8 cellular contexts compared by ENCODE assay signal in the genomic region with DNA sequence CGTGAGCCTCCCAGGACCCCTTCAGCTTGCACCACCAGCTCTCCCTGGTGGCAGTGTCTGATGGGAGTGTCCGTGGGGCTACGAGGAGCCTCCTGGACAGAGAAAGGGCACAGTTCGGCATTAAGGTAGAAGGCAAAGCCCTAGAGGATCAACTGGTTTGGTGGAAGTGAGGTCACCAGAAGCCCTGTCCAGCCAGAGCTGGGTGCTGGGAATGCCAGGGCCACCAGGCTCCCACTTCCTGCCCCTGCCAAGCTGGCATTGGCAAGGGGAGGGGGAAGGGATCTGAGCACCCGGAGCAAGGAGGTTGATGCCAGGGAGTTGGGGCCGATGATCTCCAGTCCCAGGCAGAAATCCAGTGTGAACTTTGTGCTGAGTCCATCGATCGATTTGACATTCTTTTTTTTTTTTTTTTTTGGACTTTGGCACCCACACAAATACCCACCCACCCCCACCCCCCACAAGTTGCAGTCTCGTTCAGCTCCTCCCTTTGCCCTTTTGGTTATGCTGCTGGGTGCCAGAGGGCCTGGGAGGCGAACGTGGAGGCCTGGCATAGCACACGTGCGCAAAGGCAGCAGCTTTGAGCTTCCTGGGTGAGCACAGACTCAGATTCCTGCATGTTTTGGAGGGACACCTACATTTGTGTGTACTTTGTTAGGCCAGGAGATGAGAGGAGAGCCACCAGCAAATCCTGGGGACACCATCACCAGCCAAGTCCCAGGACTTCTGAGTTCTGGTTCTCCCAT. TPM values are rescaled to one million over a fixed set of nuclear protein-coding genes. Genes with fewer than 3 reads are reported as not detected.
A peak's percentile ranks its signal among the peaks of the same experiment; 100 is the strongest.
DNase-seq lines count a peak whose midpoint lies in the region; ATAC-seq and TF ChIP-seq lines count a peak whose summit lies in the region.

No MANE protein-coding gene starts in this region.

- peak overlapping the region; percentile 93 for H3K9ac ChIP-seq in BLaER1

- H3K4me1 Mint-ChIP-seq in natural killer cell: peaks cover 53 to 75% of the 10 kb centered on the region in 2 donors

- H3K27ac Mint-ChIP-seq in natural killer cell: peak overlapping the region; percentile 92 to 93

- no peaks in the 10 kb centered on the region for H3K27me3 Mint-ChIP-seq in natural killer cell (ENCODE audit: low read depth in 2 of 2)

- peaks cover 28% of the 10 kb centered on the region; the same call in 1 of the 2 replicates for H3K27me3 ChIP-seq in BLaER1
- peaks cover 0 to 16% (median 0%) of the 10 kb centered on the region in 45 donors for H3K27me3 ChIP-seq in dorsolateral prefrontal cortex

- H3K9me3 ChIP-seq in BLaER1: no peaks in the 10 kb centered on the region

- TF ChIP-seq CTCF in dorsolateral prefrontal cortex (IDR thresholded peaks at IDR 0.05 in 54 of 56, conservative IDR thresholded peaks at IDR 0.05 in 2 of 56; ENCODE audit: low read depth in 1 of 56, partially characterized antibody in 56 of 56) (peak in 2 of 56 donors; percentile 6 to 15), natural killer cell (IDR thresholded peaks at IDR 0.05) (no peak)

- H3K4me2 ChIP-seq in BLaER1: peak overlapping the region; percentile 100

- H3K4me3 ChIP-seq in BLaER1 (peak overlapping the region; percentile 96), dorsolateral prefrontal cortex (peak overlapping the region; percentile 43 to 99 (median 88))

- H3K4me3 Mint-ChIP-seq in natural killer cell: peak overlapping the region; percentile 99

- no peaks in the 10 kb centered on the region for H3K36me3 Mint-ChIP-seq in natural killer cell

- H3K9me3 Mint-ChIP-seq in natural killer cell: no peaks in the 10 kb centered on the region

- no peak for ATAC-seq in natural killer cell

- peaks cover 70% of the 10 kb centered on the region for H4K20me1 ChIP-seq in BLaER1

- DNase-seq in LHCN-M2 (ENCODE audit: low read depth): peak; percentile 47
- DNase-seq in dorsolateral prefrontal cortex: peak in 3 of 10 donors; percentile 52 to 57 (median 56)
- no peak for DNase-seq in natural killer cell
- DNase-seq in putamen (ENCODE audit: low spot score): no peak
- no peak for DNase-seq in ecto neural progenitor cell (ENCODE audit: low spot score)
- DNase-seq in SKM-1 treated with dmso at 0.1 percent for 144 hours (lab: John Stamatoyannopoulos, UW; ENCODE audit: unreplicated experiment): no peak
- no peak for DNase-seq in T-helper 9 cell

- H3K4me1 ChIP-seq in BLaER1: peaks cover 79% of the 10 kb centered on the region

- H3K36me3 ChIP-seq in BLaER1: peaks cover 7% of the 10 kb centered on the region; the same call in 1 of the 2 replicates

- no peak overlapping the region for H3K27ac ChIP-seq in BLaER1
- peak overlapping the region in 54 of 59 donors; percentile 14 to 93 (median 83) for H3K27ac ChIP-seq in dorsolateral prefrontal cortex

- intact Hi-C loops in dorsolateral prefrontal cortex (cut with DNase I): no loop called here
- intact Hi-C loops in natural killer cell (cut with micrococcal nuclease): loop anchor here (1.0 to 2.0 kb wide), 2 partner anchors 9 to 14 kb away; no protein-coding TSS in a partner anchor

RNA-seq across cellular contexts. Expression of gene NHERF1, which starts 2.1 kb away (rescaled TPM):
- total RNA-seq in LHCN-M2 (2014; rRNA removed) (97.6 and 119 TPM in 2 replicates), dorsolateral prefrontal cortex (100 to 1,000 TPM in 5 of 120 experiments, 10 to 100 TPM in 115; 37.5 to 169 (median 62.4) TPM), natural killer cell (100 to 1,000 TPM; 323 to 372 (median 362) TPM)
- polyA plus RNA-seq in LHCN-M2 (2012): 98.4 TPM

RNA-seq across cellular contexts. Expression of gene RAB37, which starts 13.4 kb away (rescaled TPM):
- total RNA-seq in LHCN-M2 (2014; rRNA removed): 0.19 and 0.34 TPM in 2 replicates
- polyA plus RNA-seq in LHCN-M2 (2012): 0.70 TPM
- total RNA-seq in dorsolateral prefrontal cortex: 10 to 100 TPM in 119 of 120 experiments, 1 to 10 TPM in 1; 7.1 to 41.8 (median 21.9) TPM
- 100 to 1,000 TPM; 150 to 184 (median 169) TPM for total RNA-seq in natural killer cell

RNA-seq across cellular contexts. Expression of gene NAT9, which starts 25.6 kb away (rescaled TPM):
- total RNA-seq in LHCN-M2 (2014; rRNA removed): 35.5 and 39.1 TPM in 2 replicates
- 43.9 TPM for polyA plus RNA-seq in LHCN-M2 (2012)
- total RNA-seq in dorsolateral prefrontal cortex: 10 to 100 TPM; 29.5 to 78.2 (median 45.6) TPM
- total RNA-seq in natural killer cell: 10 to 100 TPM; 20.0 to 27.2 (median 24.8) TPM

RNA-seq across cellular contexts. Expression of gene CD300LF, which starts 37.8 kb away (rescaled TPM):
- not detected in 2 replicates for total RNA-seq in LHCN-M2 (2014; rRNA removed)
- polyA plus RNA-seq in LHCN-M2 (2012): not detected
- total RNA-seq in dorsolateral prefrontal cortex: 1 to 10 TPM in 54 of 120 experiments, under 1 TPM in 46, not detected in 20; 0.31 to 5.8 (median 1.0) TPM
- total RNA-seq in natural killer cell: 10 to 100 TPM in 1 of 3 donors, 1 to 10 TPM in 2; 1.9 to 10.6 (median 8.7) TPM
